3 cellular contexts compared by ENCODE assay signal in genomic region chr17:61874075-61874474, GRCh38.
A peak's percentile ranks its signal among the peaks of the same experiment; 100 is the strongest.
TF ChIP-seq lines count a peak whose summit lies in the region.

No MANE protein-coding gene starts in this region.

TF ChIP-seq in HepG2, 621 proteins besides CTCF, POLR2A, EP300 and RAD21:
- TF ChIP-seq TAF1 (CRISPR knock-in tag; IDR thresholded peaks at IDR 0.05) (no peak), CEBPB (IDR thresholded peaks at IDR 0.05; ENCODE audit: borderline replicate concordance, low read depth, low read length) (peak; percentile 65)
TF ChIP-seq in HepG2: peak in this region for 1.

TF ChIP-seq in IMR-90, 13 proteins besides CTCF, POLR2A, EP300 and RAD21:
- no peak for TF ChIP-seq RFX5 (IDR thresholded peaks at IDR 0.05; ENCODE audit: low read depth, low read length)
- TF ChIP-seq MXI1 (IDR thresholded peaks at IDR 0.05; ENCODE audit: borderline replicate concordance, low read depth, low read length), result no peak
- TF ChIP-seq CEBPB (IDR thresholded peaks at IDR 0.05; ENCODE audit: low read depth, low read length), result peak; percentile 64

TF ChIP-seq in H1, 55 proteins besides CTCF, POLR2A, EP300 and RAD21:
- TF ChIP-seq BACH1 (IDR thresholded peaks at IDR 0.05; ENCODE audit: low read length) (no peak), CTBP2 (IDR thresholded peaks at IDR 0.05; ENCODE audit: borderline replicate concordance, insufficient read depth, insufficient read length, low read length) (no peak), JUN (IDR thresholded peaks at IDR 0.05; ENCODE audit: low read depth, low read length) (no peak), KDM5A (IDR thresholded peaks at IDR 0.05; ENCODE audit: low read length) (no peak), HDAC6 (IDR thresholded peaks at IDR 0.05; ENCODE audit: low read depth, low read length) (no peak), MAX (IDR thresholded peaks at IDR 0.05) (no peak), CHD1 (IDR thresholded peaks at IDR 0.05; ENCODE audit: low read depth, low read length) (no peak), SIN3A (conservative IDR thresholded peaks at IDR 0.05 in 1 of 2, IDR thresholded peaks at IDR 0.05 in 1 of 2; ENCODE audit: low read depth in 1 of 2, low read length in 2 of 2) (no peak), E2F6 (IDR thresholded peaks at IDR 0.05) (no peak), JUND (IDR thresholded peaks at IDR 0.05; ENCODE audit: low read length) (no peak), CREB1 (IDR thresholded peaks at IDR 0.05) (no peak), EZH2 (IDR thresholded peaks at IDR 0.05; ENCODE audit: low read depth, low read length, severe bottlenecking) (no peak), SIX5 (IDR thresholded peaks at IDR 0.05; ENCODE audit: low read depth, low read length) (no peak), CEBPB (IDR thresholded peaks at IDR 0.05; ENCODE audit: low read depth, low read length) (no peak), ZNF274 (IDR thresholded peaks at IDR 0.05; ENCODE audit: borderline replicate concordance, extremely low read depth, low read length) (no peak), TAF1 (IDR thresholded peaks at IDR 0.05; ENCODE audit: low read depth, low read length) (no peak), SAP30 (IDR thresholded peaks at IDR 0.05; ENCODE audit: insufficient read depth, insufficient replicate concordance, low read length) (no peak), SP4 (IDR thresholded peaks at IDR 0.05; ENCODE audit: low read length) (no peak), EGR1 (IDR thresholded peaks at IDR 0.05; ENCODE audit: borderline replicate concordance, low read depth, low read length) (no peak)
